ENCODE assay signal across 23 cellular contexts in genomic region chr19:53092723-53093122, GRCh38.
"Had no signal": no experiment of that assay in that cellular context is flagged by ENCODE, and none has a peak within 500 bp of the region (broad histone marks: within the 10 kb centered on the region; RNA-seq: fewer than 3 reads in every experiment).

No MANE protein-coding gene starts in this region.

- DNase-seq: activated CD4-positive, alpha-beta memory T cell treated with anti-CD3 and anti-CD28 coated beads, Interleukin-2, amount 10 ng/mL, durations not matched to agents 7 days and 5 days; activated CD4-positive, alpha-beta T cell treated with anti-CD3 and anti-CD28 coated beads for 1 hour; activated CD4-positive, alpha-beta T cell treated with anti-CD3 and anti-CD28 coated beads for 4 hours; activated CD4-positive, alpha-beta T cell treated with anti-CD3 and anti-CD28 coated beads, Interleukin-2, amount 10 ng/mL, durations not matched to agents 7 days and 5 days; activated CD4-positive, alpha-beta T cell treated with anti-CD3 and anti-CD28 coated beads, Interleukin-2, amount 50 U/mL, for 4 hours; activated CD8-positive, alpha-beta memory T cell treated with anti-CD3 and anti-CD28 coated beads, Interleukin-2, amount 50 U/mL, for 48 hours; activated gamma-delta T cell; activated naive CD4-positive, alpha-beta T cell; activated naive CD4-positive, alpha-beta T cell treated with anti-CD3 and anti-CD28 coated beads, Interleukin-2, amount 10 ng/mL, durations not matched to agents 7 days and 5 days; activated naive CD8-positive, alpha-beta T cell treated with anti-CD3 and anti-CD28 coated beads, Interleukin-2, amount 10 ng/mL, durations not matched to agents 7 days and 5 days; activated T-cell treated with anti-CD3 and anti-CD28 coated beads for 4 hours; activated T-cell treated with anti-CD3 and anti-CD28 coated beads, Interleukin-2, amount 50 U/mL, for 24 hours; activated T-cell treated with anti-CD3 and anti-CD28 coated beads, Interleukin-2, amount 50 U/mL, for 72 hours; dorsolateral prefrontal cortex; effector memory CD4-positive, alpha-beta T cell; endodermal cell; foreskin fibroblast; head of caudate nucleus; T-helper 2 cell had no signal

- H3K9me3 ChIP-seq: ascending aorta had no signal

- H3K27ac ChIP-seq: ascending aorta, coronary artery had no signal

- H3K4me3 ChIP-seq: ascending aorta, coronary artery, dorsolateral prefrontal cortex had no signal

- H3K4me1 ChIP-seq: ascending aorta had no signal

- ATAC-seq: activated naive CD4-positive, alpha-beta T cell treated with anti-CD3 and anti-CD28 coated beads, Interleukin-2, amount 50 U/mL, for 72 hours; activated T-cell treated with anti-CD3 and anti-CD28 coated beads, Interleukin-2, amount 50 U/mL, for 72 hours; esophagus mucosa had no signal

- H3K27me3 ChIP-seq: ascending aorta, dorsolateral prefrontal cortex had no signal
